11 cellular contexts compared by ENCODE assay signal in the genomic region with DNA sequence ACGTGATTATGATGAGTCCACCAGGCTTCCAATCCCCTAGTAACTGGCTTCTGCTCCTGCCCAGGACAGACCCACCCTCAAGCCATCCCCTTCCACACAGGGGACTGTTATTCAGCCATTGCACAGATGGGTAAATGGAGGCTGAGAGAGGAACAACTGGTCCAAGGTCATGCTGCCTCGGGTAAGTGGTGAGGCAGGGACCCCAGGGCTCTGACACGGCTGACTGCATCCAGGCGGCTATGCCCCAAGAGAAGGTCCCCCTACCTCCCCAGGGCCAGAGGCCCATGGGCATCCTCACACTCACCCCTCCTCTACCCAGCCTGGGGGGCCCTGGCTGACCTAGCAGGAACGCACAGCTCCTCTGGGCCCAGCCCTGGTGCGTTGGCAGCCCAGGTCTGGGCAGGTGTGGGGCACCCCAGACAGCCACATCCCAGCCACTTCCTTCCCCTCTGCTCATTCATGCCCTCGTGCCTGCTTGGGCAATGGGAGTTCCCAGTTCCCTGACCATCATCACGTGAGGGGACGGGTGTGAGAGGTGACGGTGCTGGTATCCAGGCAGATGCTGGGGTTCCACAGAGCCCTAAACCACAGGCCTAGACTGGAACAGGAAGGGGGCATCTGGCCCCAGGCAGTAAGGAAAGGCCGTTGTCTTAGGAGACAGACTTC. TPM values are rescaled to one million over a fixed set of nuclear protein-coding genes. Genes with fewer than 3 reads are reported as not detected.
DNase-seq lines count a peak whose midpoint lies in the region; ATAC-seq and TF ChIP-seq lines count a peak whose summit lies in the region.
"Had no signal": no experiment of that assay in that cellular context is flagged by ENCODE, and none has a peak within 500 bp of the region (broad histone marks: within the 10 kb centered on the region; RNA-seq: fewer than 3 reads in every experiment).

No MANE protein-coding gene starts in this region.

- 24 to 52% methylated on average over 10 to 11 of the region's 11 CpGs for WGBS in lung, 2 donors
- 71% methylated on average over 10 of the region's 11 CpGs; no CpG with 5 or more reads in 1 of the 2 donors for WGBS in transverse colon (ENCODE audit: low coverage in 1 of 2), 2 donors

- peak overlapping the region; percentile 75 for H3K27ac Mint-ChIP-seq in activated CD8-positive, alpha-beta memory T cell treated with anti-CD3 and anti-CD28 coated beads, Interleukin-2, amount 10 ng/mL, durations not matched to agents 7 days and 5 days
- H3K27ac Mint-ChIP-seq in activated naive CD8-positive, alpha-beta T cell treated with anti-CD3 and anti-CD28 coated beads for 36 hours, result peak overlapping the region; percentile 56

- no peak for TF ChIP-seq POLR2A in transverse colon (IDR thresholded peaks at IDR 0.05)

- H3K4me3 ChIP-seq in lung (no peak overlapping the region), transverse colon (no peak overlapping the region)

- intact Hi-C loops in transverse colon (cut with DNase I; ENCODE audit: low total_unique reads), result no loop called here

- H3K27ac ChIP-seq in lung (ENCODE audit: low read depth in 1 of 2, low read length in 1 of 2) (peak overlapping the region; percentile 66 to 85), transverse colon (peak overlapping the region; percentile 62 to 89 (median 75))

- H3K36me3 ChIP-seq in lung (ENCODE audit: control insufficient read depth in 2 of 2, insufficient read depth in 2 of 2, low read length in 2 of 2) (peaks cover 10 to 29% of the 10 kb centered on the region in 2 donors), transverse colon (peaks cover 0 to 33% (median 9%) of the 10 kb centered on the region in 4 donors)

- no peak overlapping the region for H3K4me3 Mint-ChIP-seq in activated CD8-positive, alpha-beta memory T cell treated with anti-CD3 and anti-CD28 coated beads, Interleukin-2, amount 10 ng/mL, durations not matched to agents 7 days and 5 days
- no peak overlapping the region for H3K4me3 Mint-ChIP-seq in activated naive CD8-positive, alpha-beta T cell treated with anti-CD3 and anti-CD28 coated beads for 36 hours

- no peak for ATAC-seq in activated CD8-positive, alpha-beta memory T cell treated with anti-CD3 and anti-CD28 coated beads, Interleukin-2, amount 10 ng/mL, durations not matched to agents 7 days and 5 days
- peak; percentile 41 for ATAC-seq in lung (ENCODE audit: insufficient read depth, low FRiP score)

- no peaks in the 10 kb centered on the region for H3K27me3 ChIP-seq in lung (ENCODE audit: control insufficient read depth, insufficient read depth)
- H3K27me3 ChIP-seq in transverse colon, result no peaks in the 10 kb centered on the region

- H3K36me3 Mint-ChIP-seq in activated CD8-positive, alpha-beta memory T cell treated with anti-CD3 and anti-CD28 coated beads, Interleukin-2, amount 10 ng/mL, durations not matched to agents 7 days and 5 days, result peaks cover 17% of the 10 kb centered on the region
- peaks cover 1% of the 10 kb centered on the region for H3K36me3 Mint-ChIP-seq in activated naive CD8-positive, alpha-beta T cell treated with anti-CD3 and anti-CD28 coated beads for 36 hours

- H3K9me3 Mint-ChIP-seq in activated CD8-positive, alpha-beta memory T cell treated with anti-CD3 and anti-CD28 coated beads, Interleukin-2, amount 10 ng/mL, durations not matched to agents 7 days and 5 days (ENCODE audit: low read depth), result no peaks in the 10 kb centered on the region
- H3K9me3 Mint-ChIP-seq in activated naive CD8-positive, alpha-beta T cell treated with anti-CD3 and anti-CD28 coated beads for 36 hours, result no peaks in the 10 kb centered on the region

- TF ChIP-seq CTCF in lung (IDR thresholded peaks at IDR 0.05; ENCODE audit: control extremely low read depth, extremely low read depth), result no peak
- TF ChIP-seq CTCF in transverse colon (IDR thresholded peaks at IDR 0.05), result no peak

- peaks cover 10 to 51% of the 10 kb centered on the region in 2 donors for H3K4me1 ChIP-seq in lung (ENCODE audit: control insufficient read depth in 2 of 2, insufficient read depth in 2 of 2, low read length in 2 of 2)
- H3K4me1 ChIP-seq in transverse colon, result peaks cover 32 to 52% (median 49%) of the 10 kb centered on the region in 4 donors

- CTCF ChIA-PET in activated CD8-positive, alpha-beta memory T cell treated with anti-CD3 and anti-CD28 coated beads, Interleukin-2, amount 10 ng/mL, durations not matched to agents 7 days and 5 days (lab: Charles Lee), result interaction anchor here (1.1 to 25.4 kb wide), 3 partner anchors 10 to 65 kb away, joined by 3 to 505 read pairs (median 29); no protein-coding TSS in a partner anchor

- in situ Hi-C loops in transverse colon (cut with MboI; ENCODE audit: low pct_ligation_motif_present in 1 of 4, low pct_unique_long_range_greater_than_20kb in 1 of 4, low sequenced_read_pairs in 3 of 4), result no loop called here

- no peak for TF ChIP-seq EP300 in transverse colon (IDR thresholded peaks at IDR 0.05; ENCODE audit: low read depth)

- H3K9me3 ChIP-seq in lung (ENCODE audit: control insufficient read depth in 2 of 2, insufficient read depth in 1 of 2, low read length in 1 of 2) (no peaks in the 10 kb centered on the region), transverse colon (no peaks in the 10 kb centered on the region)

- H3K4me1 Mint-ChIP-seq in activated CD8-positive, alpha-beta memory T cell treated with anti-CD3 and anti-CD28 coated beads, Interleukin-2, amount 10 ng/mL, durations not matched to agents 7 days and 5 days, result peaks cover 53% of the 10 kb centered on the region
- H3K4me1 Mint-ChIP-seq in activated naive CD8-positive, alpha-beta T cell treated with anti-CD3 and anti-CD28 coated beads for 36 hours, result peaks cover 41% of the 10 kb centered on the region

- peak; percentile 52 for DNase-seq in activated CD8-positive, alpha-beta memory T cell treated with anti-CD3 and anti-CD28 coated beads, Interleukin-2, amount 10 ng/mL, durations not matched to agents 7 days and 5 days
- DNase-seq in activated CD8-positive, alpha-beta memory T cell treated with anti-CD3 and anti-CD28 coated beads, Interleukin-2, amount 50 U/mL, for 4 hours, result no peak
- DNase-seq in activated naive CD8-positive, alpha-beta T cell treated with anti-CD3 and anti-CD28 coated beads for 36 hours, result no peak
- DNase-seq in lung (ENCODE audit: low spot score) (peak; percentile 79), transverse colon (peak; percentile 62), RKO (ENCODE audit: low spot score) (no peak), NCI-H524 (lab: John Stamatoyannopoulos, UW) (no peak), RPMI8226 (no peak)
- DNase-seq: ACHN; NCI-H187 treated with DMSO at 0.1 percent for 48 hours; stimulated activated CD4-positive, alpha-beta T cell treated with anti-CD3 and anti-CD28 coated beads, Interleukin-4, amount 100 ng/mL, for 1 hour had no signal

- no peaks in the 10 kb centered on the region for H3K27me3 Mint-ChIP-seq in activated CD8-positive, alpha-beta memory T cell treated with anti-CD3 and anti-CD28 coated beads, Interleukin-2, amount 10 ng/mL, durations not matched to agents 7 days and 5 days
- no peaks in the 10 kb centered on the region for H3K27me3 Mint-ChIP-seq in activated naive CD8-positive, alpha-beta T cell treated with anti-CD3 and anti-CD28 coated beads for 36 hours

RNA-seq across cellular contexts. Expression of a gene that starts 8.5 kb away (rescaled TPM):
- total RNA-seq in activated CD8-positive, alpha-beta memory T cell treated with anti-CD3 and anti-CD28 coated beads, Interleukin-2, amount 10 ng/mL, durations not matched to agents 7 days and 5 days, result 100 to 1,000 TPM; 103 to 114 TPM
- total RNA-seq in activated naive CD8-positive, alpha-beta T cell treated with anti-CD3 and anti-CD28 coated beads for 36 hours, result 10 to 100 TPM; 50.3 to 51.9 TPM
- 10 to 100 TPM; 60.7 to 61.1 TPM for total RNA-seq in lung
- polyA plus RNA-seq in lung, result 100 to 1,000 TPM in 1 of 2 donors, 10 to 100 TPM in 1; 49.5 to 145 TPM
- 100 to 1,000 TPM in 1 of 4 donors, 10 to 100 TPM in 3; 50.5 to 233 (median 58.2) TPM for total RNA-seq in transverse colon

RNA-seq across cellular contexts. Expression of a gene that starts 50.7 kb away (rescaled TPM):
- total RNA-seq in activated CD8-positive, alpha-beta memory T cell treated with anti-CD3 and anti-CD28 coated beads, Interleukin-2, amount 10 ng/mL, durations not matched to agents 7 days and 5 days, result 1 to 10 TPM; 1.7 to 1.9 TPM
- 1 to 10 TPM; 2.3 to 2.8 TPM for total RNA-seq in activated naive CD8-positive, alpha-beta T cell treated with anti-CD3 and anti-CD28 coated beads for 36 hours
- total RNA-seq in lung, result 1 to 10 TPM in 1 of 2 donors, under 1 TPM in 1; 0.77 to 6.3 TPM
- polyA plus RNA-seq in lung, result under 1 TPM; 0.66 to 0.94 TPM
- total RNA-seq in transverse colon, result 1 to 10 TPM in 1 of 4 donors, under 1 TPM in 2, not detected in 1; 0.27 to 8.6 (median 0.48) TPM

RNA-seq across cellular contexts. Expression of a gene that starts 51.2 kb away (rescaled TPM):
- 1 to 10 TPM; 3.9 to 5.7 TPM for total RNA-seq in activated CD8-positive, alpha-beta memory T cell treated with anti-CD3 and anti-CD28 coated beads, Interleukin-2, amount 10 ng/mL, durations not matched to agents 7 days and 5 days
- 1 to 10 TPM; 1.6 to 2.9 TPM for total RNA-seq in activated naive CD8-positive, alpha-beta T cell treated with anti-CD3 and anti-CD28 coated beads for 36 hours
- total RNA-seq in lung (10 to 100 TPM in 1 of 2 donors, 1 to 10 TPM in 1; 6.1 to 42.9 TPM), transverse colon (10 to 100 TPM in 3 of 4 donors, 1 to 10 TPM in 1; 4.1 to 15.7 (median 11.8) TPM)
- polyA plus RNA-seq in lung, result 10 to 100 TPM; 14.8 to 31.6 TPM

Comparison
In these comparisons a context has a peak if more than half of its experiments do, and no peak if none do; other contexts are left out.
1. DNase-seq: peak in activated CD8-positive, alpha-beta memory T cell treated with anti-CD3 and anti-CD28 coated beads, Interleukin-2, amount 10 ng/mL, durations not matched to agents 7 days and 5 days (single experiment), lung (single experiment) and transverse colon (single experiment); none in activated CD8-positive, alpha-beta memory T cell treated with anti-CD3 and anti-CD28 coated beads, Interleukin-2, amount 50 U/mL, for 4 hours (single experiment), activated naive CD8-positive, alpha-beta T cell treated with anti-CD3 and anti-CD28 coated beads for 36 hours (single experiment), RKO (single experiment), NCI-H524 (0 of 2) and RPMI8226 (single experiment).